1 cellular context compared by ENCODE assay signal in the genomic region with DNA sequence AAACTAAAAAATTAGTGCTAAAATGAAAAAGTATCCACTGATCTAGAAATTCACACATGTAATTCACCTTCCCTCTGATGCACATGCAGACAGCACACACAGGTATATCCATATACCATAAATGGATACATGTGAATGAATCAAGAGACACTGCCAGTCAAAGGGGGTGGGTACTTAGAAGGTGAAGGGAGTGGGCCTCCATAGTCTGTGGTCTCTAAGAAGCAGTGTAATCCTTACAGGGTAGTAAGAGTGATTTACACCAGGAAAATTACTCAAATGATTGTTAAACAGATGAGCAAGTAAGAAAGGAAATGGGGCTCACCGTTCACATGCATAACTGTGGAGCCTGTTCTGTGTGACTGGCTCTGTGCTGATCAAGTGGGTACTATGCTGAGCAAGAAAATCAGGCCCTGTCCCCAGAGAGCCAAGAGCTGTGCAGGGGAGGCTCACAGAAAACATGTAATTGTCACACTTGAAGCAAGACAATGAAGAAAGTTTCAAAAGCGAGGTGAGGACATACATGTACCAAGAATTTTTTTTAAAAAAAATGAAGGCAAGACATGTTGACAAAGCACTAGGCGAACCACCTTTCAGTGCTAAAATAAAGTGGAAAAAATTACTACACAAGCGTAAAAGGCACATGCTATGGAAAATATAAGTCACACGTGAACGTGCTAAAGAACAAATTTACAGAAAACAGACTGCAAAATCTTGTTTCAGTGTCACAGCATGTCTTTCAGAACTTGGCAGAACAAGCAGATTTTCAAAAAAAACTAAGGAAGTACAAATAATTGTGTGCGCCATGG.
A peak's percentile ranks its signal among the peaks of the same experiment; 100 is the strongest.
TF ChIP-seq lines count a peak whose summit lies in the region.

No MANE protein-coding gene starts in this region.

TF ChIP-seq in GM12878, 131 proteins besides CTCF, POLR2A, EP300 and RAD21:
- TF ChIP-seq, protein P1, sequence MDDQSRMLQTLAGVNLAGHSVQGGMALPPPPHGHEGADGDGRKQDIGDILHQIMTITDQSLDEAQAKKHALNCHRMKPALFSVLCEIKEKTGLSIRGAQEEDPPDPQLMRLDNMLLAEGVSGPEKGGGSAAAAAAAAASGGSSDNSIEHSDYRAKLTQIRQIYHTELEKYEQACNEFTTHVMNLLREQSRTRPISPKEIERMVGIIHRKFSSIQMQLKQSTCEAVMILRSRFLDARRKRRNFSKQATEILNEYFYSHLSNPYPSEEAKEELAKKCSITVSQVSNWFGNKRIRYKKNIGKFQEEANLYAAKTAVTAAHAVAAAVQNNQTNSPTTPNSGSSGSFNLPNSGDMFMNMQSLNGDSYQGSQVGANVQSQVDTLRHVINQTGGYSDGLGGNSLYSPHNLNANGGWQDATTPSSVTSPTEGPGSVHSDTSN (IDR thresholded peaks at IDR 0.05; ENCODE audit: insufficient replicate concordance, low read depth, low read length): no peak
- TF ChIP-seq ATF7 (IDR thresholded peaks at IDR 0.05; ENCODE audit: low read depth) (peak; percentile 51; the same call in 1 of the 2 replicates), BHLHE40 (IDR thresholded peaks at IDR 0.05; ENCODE audit: borderline replicate concordance in 1 of 2, low read depth in 2 of 2, low read length in 1 of 2) (peak in 1 of 2 experiments; percentile 56; a peak in 1 of 4 replicates), ZZZ3 (IDR thresholded peaks at IDR 0.05; ENCODE audit: control insufficient read depth, insufficient read length, low read depth) (no peak), RELA (IDR thresholded peaks at IDR 0.05; ENCODE audit: borderline replicate concordance, partially characterized antibody) (no peak), MEF2B (IDR thresholded peaks at IDR 0.05; ENCODE audit: partially characterized antibody, poor library complexity, severe bottlenecking) (peak; percentile 50), SMAD1 (IDR thresholded peaks at IDR 0.05; ENCODE audit: low read depth, partially characterized antibody) (no peak), SMARCA5 (IDR thresholded peaks at IDR 0.05) (no peak), MTA2 (IDR thresholded peaks at IDR 0.05; ENCODE audit: low read depth) (no peak)
- TF ChIP-seq, protein P2, sequence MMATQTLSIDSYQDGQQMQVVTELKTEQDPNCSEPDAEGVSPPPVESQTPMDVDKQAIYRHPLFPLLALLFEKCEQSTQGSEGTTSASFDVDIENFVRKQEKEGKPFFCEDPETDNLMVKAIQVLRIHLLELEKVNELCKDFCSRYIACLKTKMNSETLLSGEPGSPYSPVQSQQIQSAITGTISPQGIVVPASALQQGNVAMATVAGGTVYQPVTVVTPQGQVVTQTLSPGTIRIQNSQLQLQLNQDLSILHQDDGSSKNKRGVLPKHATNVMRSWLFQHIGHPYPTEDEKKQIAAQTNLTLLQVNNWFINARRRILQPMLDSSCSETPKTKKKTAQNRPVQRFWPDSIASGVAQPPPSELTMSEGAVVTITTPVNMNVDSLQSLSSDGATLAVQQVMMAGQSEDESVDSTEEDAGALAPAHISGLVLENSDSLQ (IDR thresholded peaks at IDR 0.05): no peak
